ENCODE assay signal across 16 cellular contexts in genomic region chr5:141611289-141611688, GRCh38. TPM values are rescaled to one million over a fixed set of nuclear protein-coding genes. Genes with fewer than 3 reads are reported as not detected.
DNase-seq lines count a peak whose midpoint lies in the region; ATAC-seq, FAIRE-seq and TF ChIP-seq lines count a peak whose summit lies in the region.
"Had no signal": no experiment of that assay in that cellular context is flagged by ENCODE, and none has a peak within 500 bp of the region (broad histone marks: within the 10 kb centered on the region; RNA-seq: fewer than 3 reads in every experiment).

No MANE protein-coding gene starts in this region.

- CTCF ChIA-PET in activated CD4-positive, alpha-beta memory T cell treated with anti-CD3 and anti-CD28 coated beads for 36 hours (lab: Charles Lee), result interaction anchor here (0.8 kb wide), 1 partner anchor 19 kb away, joined by 4 read pairs; no protein-coding TSS in a partner anchor

- ATAC-seq in stimulated activated naive CD8-positive, alpha-beta T cell treated with anti-CD3 and anti-CD28 coated beads, Interleukin-15, Interleukin-2, amounts not matched to agents 100 U/mL and 50 U/mL, for 24 hours, result no peak
- ATAC-seq in foreskin keratinocyte, result peak; percentile 19
- no peak for ATAC-seq in HG03469 (IDR thresholded peaks at IDR 0.05; ENCODE audit: unreplicated experiment)
- ATAC-seq in HG03139 (IDR thresholded peaks at IDR 0.05; ENCODE audit: unreplicated experiment), result no peak
- ATAC-seq: mucosa of descending colon had no signal

- DNase-seq in stimulated activated naive CD8-positive, alpha-beta T cell treated with anti-CD3 and anti-CD28 coated beads, Interleukin-15, Interleukin-2, amounts not matched to agents 100 U/mL and 50 U/mL, for 24 hours, result no peak
- DNase-seq in activated CD4-positive, alpha-beta memory T cell treated with anti-CD3 and anti-CD28 coated beads for 36 hours, result no peak
- DNase-seq in foreskin keratinocyte (no peak), NCI-H748 treated with DMSO at 0.1 percent for 48 hours (lab: John Stamatoyannopoulos, UW) (no peak), GM19239 (ENCODE audit: insufficient read length, low spot score) (no peak)
- DNase-seq: effector memory CD4-positive, alpha-beta T cell; mucosa of descending colon; NCI-H1417; NCI-H2227 treated with DMSO at 0.1 percent for 48 hours; SK-N-SH; WERI-Rb-1 had no signal

- no peak overlapping the region for H3K4me3 Mint-ChIP-seq in stimulated activated naive CD8-positive, alpha-beta T cell treated with anti-CD3 and anti-CD28 coated beads, Interleukin-15, Interleukin-2, amounts not matched to agents 100 ng/mL and 50 ng/mL, for 24 hours
- H3K4me3 Mint-ChIP-seq in activated CD4-positive, alpha-beta memory T cell treated with anti-CD3 and anti-CD28 coated beads for 36 hours, result no peak overlapping the region

- H3K4me1 ChIP-seq in foreskin keratinocyte, result peaks cover 12% of the 10 kb centered on the region

- H3K9me3 Mint-ChIP-seq in stimulated activated naive CD8-positive, alpha-beta T cell treated with anti-CD3 and anti-CD28 coated beads, Interleukin-15, Interleukin-2, amounts not matched to agents 100 ng/mL and 50 ng/mL, for 24 hours, result no peaks in the 10 kb centered on the region
- no peaks in the 10 kb centered on the region for H3K9me3 Mint-ChIP-seq in activated CD4-positive, alpha-beta memory T cell treated with anti-CD3 and anti-CD28 coated beads for 36 hours

- H3K4me1 Mint-ChIP-seq in stimulated activated naive CD8-positive, alpha-beta T cell treated with anti-CD3 and anti-CD28 coated beads, Interleukin-15, Interleukin-2, amounts not matched to agents 100 ng/mL and 50 ng/mL, for 24 hours (ENCODE audit: low read depth), result peaks cover 90% of the 10 kb centered on the region
- peaks cover 79% of the 10 kb centered on the region for H3K4me1 Mint-ChIP-seq in activated CD4-positive, alpha-beta memory T cell treated with anti-CD3 and anti-CD28 coated beads for 36 hours (ENCODE audit: low read depth)

- H3K36me3 Mint-ChIP-seq in stimulated activated naive CD8-positive, alpha-beta T cell treated with anti-CD3 and anti-CD28 coated beads, Interleukin-15, Interleukin-2, amounts not matched to agents 100 ng/mL and 50 ng/mL, for 24 hours (ENCODE audit: low read depth), result peaks cover 49% of the 10 kb centered on the region
- peaks cover 16% of the 10 kb centered on the region for H3K36me3 Mint-ChIP-seq in activated CD4-positive, alpha-beta memory T cell treated with anti-CD3 and anti-CD28 coated beads for 36 hours

- H3K27ac ChIP-seq in foreskin keratinocyte, result no peak overlapping the region
- H3K27ac ChIP-seq: tibial nerve, WERI-Rb-1 had no signal

- POLR2A ChIA-PET in activated CD4-positive, alpha-beta memory T cell treated with anti-CD3 and anti-CD28 coated beads for 36 hours (lab: Charles Lee), result interaction anchor here (1.6 kb wide), 1 partner anchor 19 kb away, joined by 3 read pairs; no protein-coding TSS in a partner anchor

- no peaks in the 10 kb centered on the region for H3K27me3 Mint-ChIP-seq in stimulated activated naive CD8-positive, alpha-beta T cell treated with anti-CD3 and anti-CD28 coated beads, Interleukin-15, Interleukin-2, amounts not matched to agents 100 ng/mL and 50 ng/mL, for 24 hours
- H3K27me3 Mint-ChIP-seq in activated CD4-positive, alpha-beta memory T cell treated with anti-CD3 and anti-CD28 coated beads for 36 hours, result no peaks in the 10 kb centered on the region

- no peak for FAIRE-seq in GM19239 (lab: Jason Lieb, UNC)
- FAIRE-seq: keratinocyte had no signal

- no peaks in the 10 kb centered on the region for H3K27me3 ChIP-seq in foreskin keratinocyte
- H3K27me3 ChIP-seq: tibial nerve had no signal

- TF ChIP-seq CTCF in foreskin keratinocyte (conservative IDR thresholded peaks at IDR 0.05), result no peak

- H3K27ac Mint-ChIP-seq in stimulated activated naive CD8-positive, alpha-beta T cell treated with anti-CD3 and anti-CD28 coated beads, Interleukin-15, Interleukin-2, amounts not matched to agents 100 ng/mL and 50 ng/mL, for 24 hours, result peak overlapping the region; percentile 15
- H3K27ac Mint-ChIP-seq in activated CD4-positive, alpha-beta memory T cell treated with anti-CD3 and anti-CD28 coated beads for 36 hours, result peak overlapping the region; percentile 28

- intact Hi-C loops in activated CD4-positive, alpha-beta memory T cell treated with anti-CD3 and anti-CD28 coated beads for 36 hours (cut with micrococcal nuclease), result loop anchor here (10.0 kb wide), 1 partner anchor 484 kb away; no protein-coding TSS in a partner anchor

RNA-seq across cellular contexts. Expression of gene DIAPH1, which starts 7.5 kb away (rescaled TPM):
- 100 to 1,000 TPM; 225 to 227 TPM for total RNA-seq in activated CD4-positive, alpha-beta memory T cell treated with anti-CD3 and anti-CD28 coated beads for 36 hours
- total RNA-seq in foreskin keratinocyte, result 146 TPM in 2 replicates
- 118 and 134 TPM in 2 replicates for polyA plus RNA-seq in foreskin keratinocyte

RNA-seq across cellular contexts. Expression of gene HDAC3, which starts 25.4 kb away (rescaled TPM):
- 10 to 100 TPM; 65.2 to 71.5 TPM for total RNA-seq in activated CD4-positive, alpha-beta memory T cell treated with anti-CD3 and anti-CD28 coated beads for 36 hours
- 64.1 and 67.5 TPM in 2 replicates for total RNA-seq in foreskin keratinocyte
- 65.9 and 71.7 TPM in 2 replicates for polyA plus RNA-seq in foreskin keratinocyte

RNA-seq across cellular contexts. Expression of gene RELL2, which starts 25.5 kb away (rescaled TPM):
- total RNA-seq in activated CD4-positive, alpha-beta memory T cell treated with anti-CD3 and anti-CD28 coated beads for 36 hours, result 10 to 100 TPM; 17.8 to 17.9 TPM
- total RNA-seq in foreskin keratinocyte, result 16.3 and 20.3 TPM in 2 replicates
- 16.7 and 21.5 TPM in 2 replicates for polyA plus RNA-seq in foreskin keratinocyte

RNA-seq across cellular contexts. Expression of gene FCHSD1, which starts 39.9 kb away (rescaled TPM):
- total RNA-seq in activated CD4-positive, alpha-beta memory T cell treated with anti-CD3 and anti-CD28 coated beads for 36 hours, result 10 to 100 TPM; 40.1 to 46.0 TPM
- total RNA-seq in foreskin keratinocyte, result 13.5 and 14.6 TPM in 2 replicates
- polyA plus RNA-seq in foreskin keratinocyte, result 9.8 and 11.3 TPM in 2 replicates
